18 cellular contexts compared by ENCODE assay signal in the genomic region with DNA sequence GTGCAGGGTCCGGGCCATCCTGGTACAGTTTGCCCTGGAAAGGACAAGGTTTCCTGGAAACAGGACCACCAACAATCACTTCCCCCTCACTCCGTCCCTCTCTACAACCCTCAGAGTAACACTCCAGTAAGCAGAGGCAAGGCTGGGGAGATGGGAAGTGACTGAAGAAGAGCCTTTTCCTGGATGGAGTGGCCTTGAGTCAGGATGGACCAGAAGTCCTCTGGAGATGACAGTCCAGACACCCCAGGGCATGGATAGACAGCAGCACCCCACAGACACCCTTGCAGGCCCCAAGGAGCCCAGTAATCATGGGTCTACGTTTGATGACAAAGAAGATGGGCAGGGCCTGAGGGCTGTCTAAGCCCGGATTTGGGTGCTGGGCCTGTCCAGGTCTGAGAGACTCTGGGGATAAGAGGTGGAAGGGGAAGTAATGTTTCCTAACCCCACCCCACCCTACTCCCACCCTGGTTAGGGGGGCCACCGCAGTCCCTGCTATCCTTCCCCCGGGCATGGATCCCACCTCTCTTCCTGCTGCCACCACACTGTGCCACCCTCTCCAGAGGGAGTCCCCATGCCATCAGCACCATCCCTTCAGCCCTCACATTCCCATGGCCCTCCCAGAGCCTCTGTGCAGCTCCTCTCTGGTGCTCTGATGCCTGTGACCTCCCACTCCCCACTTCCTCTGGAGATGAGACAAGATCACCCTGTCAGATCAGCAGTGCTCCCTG. TPM values are rescaled to one million over a fixed set of nuclear protein-coding genes. Genes with fewer than 3 reads are reported as not detected.
DNase-seq lines count a peak whose midpoint lies in the region.
"Had no signal": no experiment of that assay in that cellular context is flagged by ENCODE, and none has a peak within 500 bp of the region (broad histone marks: within the 10 kb centered on the region; RNA-seq: fewer than 3 reads in every experiment).

No MANE protein-coding gene starts in this region.

- peak; percentile 29 for DNase-seq in DMS 273 (lab: John Stamatoyannopoulos, UW; ENCODE audit: unreplicated experiment)
- no peak for DNase-seq in DMS 273 treated with DMSO at 0.1 percent for 48 hours (lab: John Stamatoyannopoulos, UW)
- DNase-seq in ecto neural progenitor cell (ENCODE audit: low spot score) = peak; percentile 21
- peak; percentile 7 for DNase-seq in mucosa of gallbladder (ENCODE audit: low spot score)
- no peak for DNase-seq in retina
- DNase-seq in T-helper 9 cell = no peak
- no peak for DNase-seq in NCI-H345 treated with DMSO at 0.1 percent for 48 hours (lab: John Stamatoyannopoulos, UW; ENCODE audit: unreplicated experiment)
- DNase-seq: CD4-positive, CD25-positive, alpha-beta regulatory T cell; DMS53; KG1; MG63; NCI-H2081; NCI-H226; NCI-H774; Right ventricle myocardium superior; RPMI8226 had no signal

RNA-seq across cellular contexts. Expression of gene S100A8, which starts 7.2 kb away (rescaled TPM):
- total RNA-seq in mucosa of gallbladder = 7.0 TPM
- total RNA-seq: CD4-positive, CD25-positive, alpha-beta regulatory T cell; SJSA1 had no signal

RNA-seq across cellular contexts. Expression of gene S100A7A, which starts 18.2 kb away (rescaled TPM):
- not detected for total RNA-seq in mucosa of gallbladder
- total RNA-seq: B cell; CD4-positive, CD25-positive, alpha-beta regulatory T cell; Right ventricle myocardium superior; SJSA1 had no signal

RNA-seq across cellular contexts. Expression of gene S100A12, which starts 22.7 kb away (rescaled TPM):
- total RNA-seq in mucosa of gallbladder = 0.75 TPM
- total RNA-seq: B cell; CD4-positive, CD25-positive, alpha-beta regulatory T cell; SJSA1 had no signal

RNA-seq across cellular contexts. Expression of gene S100A9, which starts 40.4 kb away (rescaled TPM):
- total RNA-seq in mucosa of gallbladder = 19.1 TPM
- total RNA-seq: CD4-positive, CD25-positive, alpha-beta regulatory T cell; SJSA1 had no signal

RNA-seq across cellular contexts. Expression of gene PGLYRP4, which starts 49.4 kb away (rescaled TPM):
- not detected for total RNA-seq in mucosa of gallbladder
- total RNA-seq: B cell, Right ventricle myocardium superior, SJSA1 had no signal

Comparison
In these comparisons a context has a peak if more than half of its experiments do, and no peak if none do; other contexts are left out.
1. DNase-seq: peak in DMS 273 (single experiment), ecto neural progenitor cell (single experiment) and mucosa of gallbladder (single experiment); none in DMS 273 treated with DMSO at 0.1 percent for 48 hours (single experiment), retina (single experiment), T-helper 9 cell (single experiment) and NCI-H345 treated with DMSO at 0.1 percent for 48 hours (single experiment).